In genomic region chr11:95283146-95283545, GRCh38 we compare ENCODE assay signal across 27 cellular contexts.
"Had no signal": no experiment of that assay in that cellular context is flagged by ENCODE, and none has a peak within 500 bp of the region (broad histone marks: within the 10 kb centered on the region; RNA-seq: fewer than 3 reads in every experiment).

No MANE protein-coding gene starts in this region.

- DNase-seq: activated B cell treated with CpG ODN at 0.5 μM for 24 hours; activated CD4-positive, alpha-beta T cell treated with anti-CD3 and anti-CD28 coated beads for 1 hour; activated CD4-positive, alpha-beta T cell treated with anti-CD3 and anti-CD28 coated beads, Interleukin-2, amount 10 ng/mL, durations not matched to agents 24 days and 14 days; activated CD4-positive, alpha-beta T cell treated with anti-CD3 and anti-CD28 coated beads, Interleukin-2, amount 50 U/mL, for 48 hours; activated CD8-positive, alpha-beta memory T cell treated with anti-CD3 and anti-CD28 coated beads, Interleukin-2, amount 10 ng/mL, durations not matched to agents 7 days and 5 days; activated effector memory CD4-positive, alpha-beta T cell treated with Interleukin-2 at 50 U/mL for 16 hours; activated naive CD4-positive, alpha-beta T cell; activated T-cell treated with anti-CD3 and anti-CD28 coated beads, Interleukin-2, amount 50 U/mL, for 24 hours; amniotic stem cell; central memory CD4-positive, alpha-beta T cell; MG63; NCI-H1105 treated with DMSO at 0.1 percent for 48 hours; NCI-H146; NCI-H187 treated with DMSO at 0.1 percent for 48 hours; NCI-H2081 treated with DMSO at 0.1 percent for 48 hours; NCI-H2171; NCI-H2227 treated with DMSO at 0.1 percent for 48 hours; NCI-H446 treated with DMSO at 0.1 percent for 48 hours; NCI-H526; NCI-H774; SIG-M5; T-helper 17 cell; T-helper 9 cell had no signal

- H3K36me3 Mint-ChIP-seq: activated CD8-positive, alpha-beta memory T cell treated with anti-CD3 and anti-CD28 coated beads, Interleukin-2, amount 10 ng/mL, durations not matched to agents 7 days and 5 days; activated naive CD4-positive, alpha-beta T cell treated with anti-CD3 and anti-CD28 coated beads, Interleukin-2, amount 50 U/mL, for 24 hours had no signal

- H3K4me1 Mint-ChIP-seq: activated CD8-positive, alpha-beta memory T cell treated with anti-CD3 and anti-CD28 coated beads, Interleukin-2, amount 10 ng/mL, durations not matched to agents 7 days and 5 days; activated naive CD4-positive, alpha-beta T cell treated with anti-CD3 and anti-CD28 coated beads, Interleukin-2, amount 50 U/mL, for 24 hours had no signal

- H3K36me3 ChIP-seq: ascending aorta, MG63 had no signal

- H3K27me3 ChIP-seq: ascending aorta, body of pancreas, MG63 had no signal

- H3K4me3 ChIP-seq: ascending aorta, body of pancreas, MG63 had no signal

- ATAC-seq: activated CD8-positive, alpha-beta memory T cell treated with anti-CD3 and anti-CD28 coated beads, Interleukin-2, amount 10 ng/mL, durations not matched to agents 7 days and 5 days; T-helper 17 cell had no signal

- H3K9me3 ChIP-seq: ascending aorta, body of pancreas, MG63 had no signal

- H3K27ac Mint-ChIP-seq: activated B cell treated with CpG ODN at 0.5 μM for 24 hours; activated CD4-positive, alpha-beta T cell treated with anti-CD3 and anti-CD28 coated beads, Interleukin-2, amount 10 ng/mL, durations not matched to agents 24 days and 14 days; activated CD8-positive, alpha-beta memory T cell treated with anti-CD3 and anti-CD28 coated beads, Interleukin-2, amount 10 ng/mL, durations not matched to agents 7 days and 5 days; activated naive CD4-positive, alpha-beta T cell treated with anti-CD3 and anti-CD28 coated beads, Interleukin-2, amount 50 U/mL, for 24 hours; activated T-cell treated with anti-CD3 and anti-CD28 coated beads, Interleukin-2, amount 50 U/mL, for 24 hours; activated T-helper 1 cell treated with anti-CD3 and anti-CD28 coated beads, Interleukin-12 subunit alpha, Interleukin-12 subunit beta, Interleukin-2, Interleukin-4 antibody, amounts not matched to agents 30 ng/mL and 10 ng/mL and 1 ng/mL, durations not matched to agents 14 hours and 24 hours and 36 hours; T-helper 17 cell had no signal

- H3K27me3 Mint-ChIP-seq: activated B cell treated with CpG ODN at 0.5 μM for 24 hours; activated CD4-positive, alpha-beta T cell treated with anti-CD3 and anti-CD28 coated beads, Interleukin-2, amount 10 ng/mL, durations not matched to agents 24 days and 14 days; activated naive CD4-positive, alpha-beta T cell treated with anti-CD3 and anti-CD28 coated beads, Interleukin-2, amount 50 U/mL, for 24 hours; activated T-cell treated with anti-CD3 and anti-CD28 coated beads, Interleukin-2, amount 50 U/mL, for 24 hours; T-helper 17 cell had no signal

- H3K4me1 ChIP-seq: body of pancreas had no signal

- H3K4me3 Mint-ChIP-seq: activated B cell treated with CpG ODN at 0.5 μM for 24 hours; activated CD4-positive, alpha-beta T cell treated with anti-CD3 and anti-CD28 coated beads, Interleukin-2, amount 10 ng/mL, durations not matched to agents 24 days and 14 days; activated CD8-positive, alpha-beta memory T cell treated with anti-CD3 and anti-CD28 coated beads, Interleukin-2, amount 10 ng/mL, durations not matched to agents 7 days and 5 days; activated naive CD4-positive, alpha-beta T cell treated with anti-CD3 and anti-CD28 coated beads, Interleukin-2, amount 50 U/mL, for 24 hours; activated T-cell treated with anti-CD3 and anti-CD28 coated beads, Interleukin-2, amount 50 U/mL, for 24 hours; activated T-helper 1 cell treated with anti-CD3 and anti-CD28 coated beads, Interleukin-12 subunit alpha, Interleukin-12 subunit beta, Interleukin-2, Interleukin-4 antibody, amounts not matched to agents 30 ng/mL and 10 ng/mL and 1 ng/mL, durations not matched to agents 14 hours and 24 hours and 36 hours; T-helper 17 cell had no signal

- H3K9me3 Mint-ChIP-seq: activated B cell treated with CpG ODN at 0.5 μM for 24 hours; activated naive CD4-positive, alpha-beta T cell treated with anti-CD3 and anti-CD28 coated beads, Interleukin-2, amount 50 U/mL, for 24 hours; activated T-cell treated with anti-CD3 and anti-CD28 coated beads, Interleukin-2, amount 50 U/mL, for 24 hours; activated T-helper 1 cell treated with anti-CD3 and anti-CD28 coated beads, Interleukin-12 subunit alpha, Interleukin-12 subunit beta, Interleukin-2, Interleukin-4 antibody, amounts not matched to agents 30 ng/mL and 10 ng/mL and 1 ng/mL, durations not matched to agents 14 hours and 24 hours and 36 hours had no signal
